Comparison of ENCODE assay signal across 32 cellular contexts in genomic region chr3:12633108-12633507, GRCh38.
"Had no signal": no experiment of that assay in that cellular context is flagged by ENCODE, and none has a peak within 500 bp of the region (broad histone marks: within the 10 kb centered on the region; RNA-seq: fewer than 3 reads in every experiment).

No MANE protein-coding gene starts in this region.

- FAIRE-seq: frontal cortex had no signal

- DNase-seq: activated CD4-positive, alpha-beta memory T cell treated with anti-CD3 and anti-CD28 coated beads, Interleukin-2, amount 10 ng/mL, durations not matched to agents 7 days and 5 days; activated CD4-positive, alpha-beta T cell treated with anti-CD3 and anti-CD28 coated beads for 36 hours; activated CD4-positive, alpha-beta T cell treated with anti-CD3 and anti-CD28 coated beads, Interleukin-2, amount 10 ng/mL, durations not matched to agents 24 days and 14 days; activated CD4-positive, CD25-positive, alpha-beta regulatory T cell; activated CD4-positive, CD25-positive, alpha-beta regulatory T cell treated with anti-CD3 and anti-CD28 coated beads, Interleukin-2, amount 50 U/mL, for 72 hours; activated CD8-positive, alpha-beta memory T cell treated with anti-CD3 and anti-CD28 coated beads, Interleukin-2, amount 50 U/mL, for 48 hours; activated effector memory CD4-positive, alpha-beta T cell treated with anti-CD3 and anti-CD28 coated beads, Interleukin-2, amount 50 U/mL, for 16 hours; activated naive CD4-positive, alpha-beta T cell treated with anti-CD3 and anti-CD28 coated beads for 36 hours; activated T-cell treated with anti-CD3 and anti-CD28 coated beads for 4 hours; activated T-cell treated with anti-CD3 and anti-CD28 coated beads, Interleukin-2, amount 50 U/mL, for 24 hours; dorsolateral prefrontal cortex; effector memory CD4-positive, alpha-beta T cell; endodermal cell; foreskin fibroblast; head of caudate nucleus; SW 1271; T-cell; T1000 had no signal

- H3K4me3 Mint-ChIP-seq: activated CD4-positive, alpha-beta memory T cell treated with anti-CD3 and anti-CD28 coated beads, Interleukin-2, amount 10 ng/mL, durations not matched to agents 7 days and 5 days; activated CD4-positive, alpha-beta T cell treated with anti-CD3 and anti-CD28 coated beads for 36 hours; activated CD4-positive, alpha-beta T cell treated with anti-CD3 and anti-CD28 coated beads, Interleukin-2, amount 10 ng/mL, durations not matched to agents 24 days and 14 days; activated naive CD4-positive, alpha-beta T cell treated with anti-CD3 and anti-CD28 coated beads for 36 hours; activated T-cell treated with anti-CD3 and anti-CD28 coated beads, Interleukin-2, amount 50 U/mL, for 24 hours; activated T-helper 1 cell treated with anti-CD3 and anti-CD28 coated beads, Interleukin-12 subunit alpha, Interleukin-12 subunit beta, Interleukin-2, Interleukin-4 antibody, amounts not matched to agents 30 ng/mL and 10 ng/mL and 1 ng/mL, durations not matched to agents 14 hours and 24 hours and 36 hours; brain; central memory CD8-positive, alpha-beta T cell; dendritic cell treated with granulocyte-macrophage colony-stimulating factor and Interleukin-4, amounts not matched to agents 40 ng/mL and 50 ng/mL, for 4 days; endodermal cell; T-cell; T-helper 1 cell treated with Interleukin-12 subunit alpha and Interleukin-12 subunit beta and Interleukin-4 antibody, amounts not matched to agents 30 μg/mL and 1 μg/mL, for 36 hours; T-helper 2 cell treated with Interferon-gamma antibody and Interleukin-4, amounts not matched to agents 5 μg/mL and 100 μg/mL, for 36 hours had no signal

- H3K27ac ChIP-seq: ascending aorta, breast epithelium, coronary artery, dorsolateral prefrontal cortex had no signal

- H3K9me3 Mint-ChIP-seq: activated CD4-positive, alpha-beta memory T cell treated with anti-CD3 and anti-CD28 coated beads, Interleukin-2, amount 10 ng/mL, durations not matched to agents 7 days and 5 days; activated CD4-positive, alpha-beta T cell treated with anti-CD3 and anti-CD28 coated beads, Interleukin-2, amount 10 ng/mL, durations not matched to agents 24 days and 14 days; activated naive CD4-positive, alpha-beta T cell treated with anti-CD3 and anti-CD28 coated beads, Interleukin-2, amount 50 U/mL, for 72 hours; activated T-cell treated with anti-CD3 and anti-CD28 coated beads, Interleukin-2, amount 50 U/mL, for 24 hours; activated T-helper 1 cell treated with anti-CD3 and anti-CD28 coated beads, Interleukin-12 subunit alpha, Interleukin-12 subunit beta, Interleukin-2, Interleukin-4 antibody, amounts not matched to agents 30 ng/mL and 10 ng/mL and 1 ng/mL, durations not matched to agents 14 hours and 24 hours and 36 hours; activated T-helper 2 cell treated with anti-CD3 and anti-CD28 coated beads, Interferon-gamma antibody, Interleukin-2, Interleukin-4, amounts not matched to agents 10 μg/mL and 5 μg/mL and 100 μg/mL, durations not matched to agents 14 hours and 24 hours and 36 hours; central memory CD8-positive, alpha-beta T cell; dendritic cell treated with granulocyte-macrophage colony-stimulating factor and Interleukin-4, amounts not matched to agents 40 ng/mL and 50 ng/mL, for 4 days; endodermal cell; T-cell; T-helper 1 cell treated with Interleukin-12 subunit alpha and Interleukin-12 subunit beta and Interleukin-4 antibody, amounts not matched to agents 30 μg/mL and 1 μg/mL, for 36 hours; T-helper 2 cell treated with Interferon-gamma antibody and Interleukin-4, amounts not matched to agents 5 μg/mL and 100 μg/mL, for 36 hours had no signal

- H3K27me3 ChIP-seq: ascending aorta, breast epithelium, cardiac muscle cell, dorsolateral prefrontal cortex had no signal

- H3K9me3 ChIP-seq: ascending aorta, breast epithelium had no signal

- H3K27me3 Mint-ChIP-seq: activated CD4-positive, alpha-beta memory T cell treated with anti-CD3 and anti-CD28 coated beads, Interleukin-2, amount 10 ng/mL, durations not matched to agents 7 days and 5 days; activated CD4-positive, alpha-beta T cell treated with anti-CD3 and anti-CD28 coated beads for 36 hours; activated CD4-positive, alpha-beta T cell treated with anti-CD3 and anti-CD28 coated beads, Interleukin-2, amount 10 ng/mL, durations not matched to agents 24 days and 14 days; activated T-cell treated with anti-CD3 and anti-CD28 coated beads, Interleukin-2, amount 50 U/mL, for 24 hours; brain; central memory CD8-positive, alpha-beta T cell; dendritic cell treated with granulocyte-macrophage colony-stimulating factor and Interleukin-4, amounts not matched to agents 40 ng/mL and 50 ng/mL, for 4 days; T-cell had no signal

- H3K27ac Mint-ChIP-seq: activated CD4-positive, alpha-beta memory T cell treated with anti-CD3 and anti-CD28 coated beads, Interleukin-2, amount 10 ng/mL, durations not matched to agents 7 days and 5 days; activated CD4-positive, alpha-beta T cell treated with anti-CD3 and anti-CD28 coated beads, Interleukin-2, amount 10 ng/mL, durations not matched to agents 24 days and 14 days; activated naive CD4-positive, alpha-beta T cell treated with anti-CD3 and anti-CD28 coated beads for 36 hours; activated T-helper 1 cell treated with anti-CD3 and anti-CD28 coated beads, Interleukin-12 subunit alpha, Interleukin-12 subunit beta, Interleukin-2, Interleukin-4 antibody, amounts not matched to agents 30 ng/mL and 10 ng/mL and 1 ng/mL, durations not matched to agents 14 hours and 24 hours and 36 hours; activated T-helper 2 cell treated with anti-CD3 and anti-CD28 coated beads, Interferon-gamma antibody, Interleukin-2, Interleukin-4, amounts not matched to agents 10 μg/mL and 5 μg/mL and 100 μg/mL, durations not matched to agents 14 hours and 24 hours and 36 hours; endodermal cell; T-cell; T-helper 1 cell treated with Interleukin-12 subunit alpha and Interleukin-12 subunit beta and Interleukin-4 antibody, amounts not matched to agents 30 μg/mL and 1 μg/mL, for 36 hours; T-helper 2 cell treated with Interferon-gamma antibody and Interleukin-4, amounts not matched to agents 5 μg/mL and 100 μg/mL, for 36 hours had no signal

- H3K4me1 ChIP-seq: breast epithelium had no signal

- H3K4me3 ChIP-seq: ascending aorta, breast epithelium, cardiac muscle cell, coronary artery, dorsolateral prefrontal cortex had no signal

- H3K36me3 ChIP-seq: breast epithelium, cardiac muscle cell had no signal

- ATAC-seq: activated CD4-positive, alpha-beta T cell treated with anti-CD3 and anti-CD28 coated beads for 36 hours; activated naive CD4-positive, alpha-beta T cell treated with anti-CD3 and anti-CD28 coated beads, Interleukin-2, amount 50 U/mL, for 72 hours; esophagus mucosa; T-cell had no signal
